Comparison of ENCODE assay signal across 8 cellular contexts in the genomic region with DNA sequence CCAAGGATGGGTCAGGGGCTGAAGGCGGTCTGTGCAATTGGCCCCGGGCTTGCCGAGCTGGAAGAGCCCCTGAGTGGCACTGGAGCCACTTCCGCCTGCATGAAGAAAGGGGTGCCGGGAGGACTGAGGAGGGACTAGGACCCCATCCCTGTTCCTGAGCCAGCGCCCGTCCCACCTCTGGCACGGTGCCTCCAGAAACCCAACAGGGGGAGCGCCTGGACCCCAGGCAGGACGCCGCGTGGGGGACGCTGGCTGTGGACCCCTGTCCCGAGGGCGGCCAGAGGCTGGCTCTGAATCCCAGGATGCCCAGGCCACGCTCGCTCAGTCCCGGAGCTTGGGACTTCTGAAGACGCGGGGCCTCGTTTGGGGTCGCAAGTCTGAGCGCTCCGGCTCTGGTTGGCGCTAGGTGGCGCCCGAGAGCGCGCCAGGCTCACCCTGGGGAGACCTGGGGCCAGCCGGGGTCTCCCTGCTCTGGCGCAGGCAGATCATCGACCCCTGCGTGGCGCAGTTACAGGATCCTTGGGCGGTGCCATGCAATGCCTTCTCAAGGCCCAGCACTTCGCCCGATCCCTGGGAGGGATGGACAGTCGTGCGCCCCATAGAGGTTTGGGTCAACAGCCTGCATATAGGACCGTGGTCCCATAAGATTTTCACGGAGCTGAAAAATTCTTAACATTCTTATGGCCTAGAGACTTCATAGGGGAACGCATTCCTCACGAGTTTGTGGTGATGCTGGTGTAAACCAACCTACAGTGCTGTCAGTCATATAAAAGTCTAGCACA. TPM values are rescaled to one million over a fixed set of nuclear protein-coding genes. Genes with fewer than 3 reads are reported as not detected.
A peak's percentile ranks its signal among the peaks of the same experiment; 100 is the strongest.
DNase-seq lines count a peak whose midpoint lies in the region; ATAC-seq and TF ChIP-seq lines count a peak whose summit lies in the region.

No MANE protein-coding gene starts in this region.

- no peaks in the 10 kb centered on the region for H3K36me3 Mint-ChIP-seq in CD4-positive, alpha-beta T cell (ENCODE audit: low read depth)
- no peaks in the 10 kb centered on the region for H3K36me3 Mint-ChIP-seq in T-cell

- H3K27me3 Mint-ChIP-seq in CD4-positive, alpha-beta T cell, result peaks cover 3% of the 10 kb centered on the region
- H3K27me3 Mint-ChIP-seq in T-cell, result no peaks in the 10 kb centered on the region

- no peaks in the 10 kb centered on the region for H3K4me1 Mint-ChIP-seq in CD4-positive, alpha-beta T cell (ENCODE audit: low read depth)
- peaks cover 0 to 4% (median 4%) of the 10 kb centered on the region in 3 donors for H3K4me1 Mint-ChIP-seq in T-cell

- H3K4me3 ChIP-seq in hepatocyte (no peak overlapping the region), skeletal muscle satellite cell (ENCODE audit: low read length) (peak overlapping the region; percentile 68)

- H3K27me3 ChIP-seq in CD4-positive, alpha-beta T cell (ENCODE audit: control insufficient read depth, insufficient read depth, low read length), result no peaks in the 10 kb centered on the region
- H3K27me3 ChIP-seq in hepatocyte, result no peaks in the 10 kb centered on the region
- no peaks in the 10 kb centered on the region for H3K27me3 ChIP-seq in skeletal muscle satellite cell (ENCODE audit: control insufficient read depth, insufficient read depth, low read length)

- H3K27ac Mint-ChIP-seq in CD4-positive, alpha-beta T cell, result no peak overlapping the region
- H3K27ac Mint-ChIP-seq in T-cell, result no peak overlapping the region

- H3K79me2 ChIP-seq in hepatocyte, result no peaks in the 10 kb centered on the region

- peak; percentile 96 for TF ChIP-seq CTCF in CD4-positive, alpha-beta T cell (IDR thresholded peaks at IDR 0.05)
- peak; percentile 89 for TF ChIP-seq CTCF in hepatocyte (IDR thresholded peaks at IDR 0.05; ENCODE audit: poor library complexity)

- H3K27ac ChIP-seq in CD4-positive, alpha-beta T cell (ENCODE audit: low read depth, low read length), result no peak overlapping the region
- H3K27ac ChIP-seq in hepatocyte, result no peak overlapping the region

- H3K9me3 ChIP-seq in CD4-positive, alpha-beta T cell (ENCODE audit: control insufficient read depth, low read length), result no peaks in the 10 kb centered on the region
- H3K9me3 ChIP-seq in hepatocyte (ENCODE audit: low read depth) (no peaks in the 10 kb centered on the region), skeletal muscle satellite cell (replicated peaks; ENCODE audit: low read length) (no peaks in the 10 kb centered on the region)

- H3K9me2 ChIP-seq in hepatocyte (replicated peaks; ENCODE audit: insufficient read depth), result no peaks in the 10 kb centered on the region

- peak; percentile 84 for ATAC-seq in CD4-positive, alpha-beta T cell (ENCODE audit: poor library complexity)
- ATAC-seq in T-cell (replicated peaks in 1 of 4), result peak; percentile 83 to 94 (median 86)
- no peak for ATAC-seq in GM18868 (IDR thresholded peaks at IDR 0.05; ENCODE audit: unreplicated experiment)

- H3K4me1 ChIP-seq in hepatocyte (ENCODE audit: insufficient read depth) (peaks cover 12% of the 10 kb centered on the region), skeletal muscle satellite cell (ENCODE audit: control insufficient read depth, insufficient read depth, low read length) (peaks cover 12% of the 10 kb centered on the region)

- H3K4me3 Mint-ChIP-seq in CD4-positive, alpha-beta T cell, result no peak overlapping the region
- peak overlapping the region in 1 of 3 donors; percentile 49 for H3K4me3 Mint-ChIP-seq in T-cell

- H3K9me3 Mint-ChIP-seq in CD4-positive, alpha-beta T cell, result no peaks in the 10 kb centered on the region
- no peaks in the 10 kb centered on the region for H3K9me3 Mint-ChIP-seq in T-cell

- CTCF ChIA-PET in CD4-positive, alpha-beta T cell (lab: Charles Lee), result interaction anchor here (0.5 to 1.9 kb wide), 9 partner anchors 8 to 315 kb away, joined by 3 to 8 read pairs (median 4); no protein-coding TSS in a partner anchor
- CTCF ChIA-PET in T-cell (lab: Charles Lee), result interaction anchor here in 1 of 2 donors (0.6 to 1.2 kb wide), 3 partner anchors 65 to 334 kb away, joined by 4 to 5 read pairs (median 4); partner anchors contain the start of gene TFAP4

- POLR2A ChIA-PET in CD4-positive, alpha-beta T cell (lab: Charles Lee), result no interaction called here
- POLR2A ChIA-PET in T-cell (lab: Charles Lee), result no interaction called here

- peak overlapping the region; percentile 78 for H3K9ac ChIP-seq in skeletal muscle satellite cell (ENCODE audit: low read depth, low read length)

- H3K36me3 ChIP-seq in hepatocyte (replicated peaks; ENCODE audit: insufficient read depth, low read depth) (no peaks in the 10 kb centered on the region), skeletal muscle satellite cell (ENCODE audit: insufficient read depth, low read length) (no peaks in the 10 kb centered on the region)

- no peaks in the 10 kb centered on the region for H4K20me1 ChIP-seq in hepatocyte (ENCODE audit: insufficient read depth, poor library complexity, severe bottlenecking)

- peak overlapping the region; percentile 66 for H2AFZ ChIP-seq in hepatocyte

- peak; percentile 44 to 71 (median 58) for DNase-seq in CD4-positive, alpha-beta T cell
- peak; percentile 52 for DNase-seq in HT1080 (ENCODE audit: low read depth)
- DNase-seq in T-cell, result peak; percentile 29 to 72 (median 54)
- peak; percentile 47 for DNase-seq in amniotic stem cell (lab: John Stamatoyannopoulos, UW)
- peak; percentile 80 for DNase-seq in hepatocyte (ENCODE audit: low spot score)
- no peak for DNase-seq in NK-92 treated with Interleukin-12 subunit alpha and Interleukin-12 subunit beta, amount 100 ng/mL, for 24 hours (lab: John Stamatoyannopoulos, UW)

- 20% methylated on average over 39 of the region's 43 CpGs for WGBS in hepatocyte (ENCODE audit: low lambda C conversion rate, missing lambda C conversion rate)

- intact Hi-C loops in CD4-positive, alpha-beta T cell (cut with DNase I, micrococcal nuclease), result loop anchor here (2.0 to 10.0 kb wide), 6 partner anchors 176 to 1018 kb away; partner anchors contain the start of genes ADCY9 (in 1 of the 2) and SEC14L5 (in 1 of the 2)

- H3K4me2 ChIP-seq in hepatocyte (peak overlapping the region; percentile 90), skeletal muscle satellite cell (ENCODE audit: low read length) (peak overlapping the region; percentile 90)

RNA-seq across cellular contexts. Expression of gene CREBBP, which starts 58.5 kb away (rescaled TPM):
- total RNA-seq in CD4-positive, alpha-beta T cell, result 100 to 1,000 TPM; 145 to 152 TPM
- total RNA-seq in HT1080 (2014; rRNA removed; shearing (Covaris generic)), result 10.8 and 14.1 TPM in 2 replicates
- polyA plus RNA-seq in HT1080 (2015; cell fraction: cytosol; rRNA removed), result 9.9 and 13.0 TPM in 2 replicates
- polyA plus RNA-seq in HT1080 (2015; cell fraction: nucleus; rRNA removed), result 17.1 and 27.3 TPM in 2 replicates
- total RNA-seq in T-cell (100 to 1,000 TPM; 114 to 183 (median 127) TPM), hepatocyte (18.9 and 30.8 TPM in 2 replicates)
- polyA plus RNA-seq in hepatocyte, result 31.5 and 32.7 TPM in 2 replicates
- 10.9 and 11.4 TPM in 2 replicates for total RNA-seq in skeletal muscle satellite cell (2012; rRNA removed)
